In the genomic region with DNA sequence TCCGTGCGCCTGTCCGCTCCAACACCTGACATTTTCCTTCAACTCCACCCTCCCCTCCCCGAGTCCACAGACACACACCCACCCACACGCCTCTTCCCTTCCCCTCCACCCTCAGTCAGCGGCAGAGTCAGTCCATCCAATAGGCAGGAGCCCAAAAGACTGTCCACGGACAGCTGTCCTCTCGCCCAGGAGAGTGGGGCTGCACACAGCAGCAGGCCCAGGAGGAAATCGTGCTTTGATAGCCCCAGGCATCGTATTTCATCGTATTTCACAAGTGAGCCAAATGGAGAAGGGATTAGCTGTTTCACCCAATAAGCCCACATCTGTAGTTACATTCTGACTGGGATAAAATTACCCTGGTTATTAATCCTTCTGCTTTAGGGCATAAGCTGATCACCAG, we compare ENCODE assay signal across 9 cellular contexts.
A peak's percentile ranks its signal among the peaks of the same experiment; 100 is the strongest.
DNase-seq lines count a peak whose midpoint lies in the region; ATAC-seq, FAIRE-seq and TF ChIP-seq lines count a peak whose summit lies in the region.
"Had no signal": no experiment of that assay in that cellular context is flagged by ENCODE, and none has a peak within 500 bp of the region (broad histone marks: within the 10 kb centered on the region; RNA-seq: fewer than 3 reads in every experiment).

No MANE protein-coding gene starts in this region.

- no peak for ATAC-seq in GM21367 (IDR thresholded peaks at IDR 0.05; ENCODE audit: unreplicated experiment)
- no peak for ATAC-seq in GM21717 (IDR thresholded peaks at IDR 0.05; ENCODE audit: unreplicated experiment)

- peak overlapping the region; percentile 28 for H3K27ac ChIP-seq in duodenal mucosa (ENCODE audit: low read depth, low read length)

- H3K9me3 ChIP-seq in duodenal mucosa (ENCODE audit: control insufficient read depth in 1 of 2, low read length in 2 of 2) (no peaks in the 10 kb centered on the region), neuron (ENCODE audit: low read length) (no peaks in the 10 kb centered on the region)
- H3K9me3 ChIP-seq: neutrophil had no signal

- peaks cover 5 to 7% of the 10 kb centered on the region in 2 donors for H3K4me1 ChIP-seq in duodenal mucosa (ENCODE audit: control insufficient read depth in 1 of 2, insufficient read depth in 2 of 2, low read length in 2 of 2)
- H3K4me1 ChIP-seq in neuron (ENCODE audit: insufficient read depth, low read length), result peaks cover 5% of the 10 kb centered on the region

- H3K27me3 ChIP-seq in duodenal mucosa (ENCODE audit: control insufficient read depth in 1 of 2, insufficient read depth in 2 of 2, low read length in 2 of 2), result no peaks in the 10 kb centered on the region
- H3K27me3 ChIP-seq in neuron (ENCODE audit: insufficient read depth, low read length), result peaks cover 1% of the 10 kb centered on the region

- peak; percentile 94 for FAIRE-seq in D721Med (lab: Jason Lieb, UNC)

- H3K36me3 ChIP-seq in duodenal mucosa (ENCODE audit: control insufficient read depth in 1 of 2, insufficient read depth in 2 of 2, low read length in 2 of 2), result no peaks in the 10 kb centered on the region
- no peaks in the 10 kb centered on the region for H3K36me3 ChIP-seq in neuron (ENCODE audit: insufficient read depth, low read length)
- H3K36me3 ChIP-seq: neutrophil had no signal

- peak overlapping the region; percentile 100 for H2AFZ ChIP-seq in neuron (ENCODE audit: low read depth, low read length)

- peak overlapping the region; percentile 67 to 68 for H3K4me3 ChIP-seq in duodenal mucosa (ENCODE audit: low read depth in 1 of 2, low read length in 2 of 2)
- peak overlapping the region; percentile 70 for H3K4me3 ChIP-seq in neuron (ENCODE audit: low read length)

- no peak overlapping the region for H3K9ac ChIP-seq in duodenal mucosa (ENCODE audit: low read depth in 1 of 2, low read length in 2 of 2)

- DNase-seq in D721Med (ENCODE audit: insufficient read length, low spot score) (no peak), NCI-H2171 treated with DMSO at 0.1 percent for 48 hours (lab: John Stamatoyannopoulos, UW) (peak; percentile 72), SW 1271 (lab: John Stamatoyannopoulos, UW) (no peak), GF-D8 (lab: John Stamatoyannopoulos, UW) (no peak)

- no peak for TF ChIP-seq CTCF in D721Med (IDR thresholded peaks at IDR 0.05; ENCODE audit: insufficient read depth, missing control alignments)
